19 cellular contexts compared by ENCODE assay signal in genomic region chr13:81058916-81059290, GRCh38.
"Had no signal": no experiment of that assay in that cellular context is flagged by ENCODE, and none has a peak within 500 bp of the region (broad histone marks: within the 10 kb centered on the region; RNA-seq: fewer than 3 reads in every experiment).

No MANE protein-coding gene starts in this region.

- H3K36me3 Mint-ChIP-seq: activated naive CD8-positive, alpha-beta T cell treated with anti-CD3 and anti-CD28 coated beads, Interleukin-2, amount 10 ng/mL, durations not matched to agents 7 days and 5 days; immature natural killer cell; natural killer cell treated with Interleukin-12 subunit alpha and Interleukin-12 subunit beta and Interleukin-15 and Interleukin-18, amount 100 ng/mL, for 72 hours had no signal

- DNase-seq: activated B cell treated with CpG ODN at 0.5 μM for 24 hours; activated CD4-positive, alpha-beta T cell treated with anti-CD3 and anti-CD28 coated beads for 4 hours; activated CD4-positive, alpha-beta T cell treated with anti-CD3 and anti-CD28 coated beads, Interleukin-2, amount 50 U/mL, for 48 hours; activated naive CD4-positive, alpha-beta T cell treated with Interleukin-2 at 50 U/mL for 16 hours; activated naive CD8-positive, alpha-beta T cell treated with anti-CD3 and anti-CD28 coated beads, Interleukin-2, amount 10 ng/mL, durations not matched to agents 7 days and 5 days; activated T-cell treated with anti-CD3 and anti-CD28 coated beads, Interleukin-2, amount 50 U/mL, for 48 hours; amniotic stem cell; effector CD4-positive, alpha-beta T cell; esophagus squamous epithelium; immature natural killer cell; left ventricle myocardium superior; ovary; stimulated activated CD4-positive, alpha-beta T cell treated with anti-CD3 and anti-CD28 coated beads, Interleukin-4, amount 100 ng/mL, for 24 hours; stimulated activated naive CD4-positive, alpha-beta T cell treated with Interleukin-2 at 50 U/mL for 16 hours; T-helper 17 cell; upper lobe of left lung had no signal

- H3K27ac Mint-ChIP-seq: activated B cell treated with CpG ODN at 0.5 μM for 24 hours; activated naive CD8-positive, alpha-beta T cell treated with anti-CD3 and anti-CD28 coated beads, Interleukin-2, amount 10 ng/mL, durations not matched to agents 7 days and 5 days; immature natural killer cell; natural killer cell treated with Interleukin-12 subunit alpha and Interleukin-12 subunit beta and Interleukin-15 and Interleukin-18, amount 100 ng/mL, for 72 hours; T-helper 17 cell had no signal

- H3K4me3 Mint-ChIP-seq: activated B cell treated with CpG ODN at 0.5 μM for 24 hours; activated naive CD8-positive, alpha-beta T cell treated with anti-CD3 and anti-CD28 coated beads, Interleukin-2, amount 10 ng/mL, durations not matched to agents 7 days and 5 days; immature natural killer cell; natural killer cell treated with Interleukin-12 subunit alpha and Interleukin-12 subunit beta and Interleukin-15 and Interleukin-18, amount 100 ng/mL, for 72 hours; T-helper 17 cell had no signal

- H3K4me1 Mint-ChIP-seq: activated B cell treated with CpG ODN at 0.5 μM for 24 hours; activated naive CD8-positive, alpha-beta T cell treated with anti-CD3 and anti-CD28 coated beads, Interleukin-2, amount 10 ng/mL, durations not matched to agents 7 days and 5 days; immature natural killer cell; T-helper 17 cell had no signal

- H3K9me3 Mint-ChIP-seq: activated B cell treated with CpG ODN at 0.5 μM for 24 hours; activated naive CD8-positive, alpha-beta T cell treated with anti-CD3 and anti-CD28 coated beads, Interleukin-2, amount 10 ng/mL, durations not matched to agents 7 days and 5 days; immature natural killer cell; natural killer cell treated with Interleukin-12 subunit alpha and Interleukin-12 subunit beta and Interleukin-15 and Interleukin-18, amount 100 ng/mL, for 72 hours had no signal

- H3K27me3 Mint-ChIP-seq: activated B cell treated with CpG ODN at 0.5 μM for 24 hours; activated naive CD8-positive, alpha-beta T cell treated with anti-CD3 and anti-CD28 coated beads, Interleukin-2, amount 10 ng/mL, durations not matched to agents 7 days and 5 days; natural killer cell treated with Interleukin-12 subunit alpha and Interleukin-12 subunit beta and Interleukin-15 and Interleukin-18, amount 100 ng/mL, for 72 hours; T-helper 17 cell had no signal

- H3K27ac ChIP-seq: esophagus squamous epithelium, neutrophil, ovary, prostate gland, upper lobe of left lung had no signal

- H3K4me3 ChIP-seq: esophagus squamous epithelium, ovary, prostate gland, upper lobe of left lung had no signal
